In genomic region chr2:224016963-224017362, GRCh38 we compare ENCODE assay signal across 2 cellular contexts.
TF ChIP-seq lines count a peak whose summit lies in the region.

No MANE protein-coding gene starts in this region.

TF ChIP-seq in GM12878, 131 proteins besides CTCF, POLR2A, EP300 and RAD21:
- TF ChIP-seq, protein P1, sequence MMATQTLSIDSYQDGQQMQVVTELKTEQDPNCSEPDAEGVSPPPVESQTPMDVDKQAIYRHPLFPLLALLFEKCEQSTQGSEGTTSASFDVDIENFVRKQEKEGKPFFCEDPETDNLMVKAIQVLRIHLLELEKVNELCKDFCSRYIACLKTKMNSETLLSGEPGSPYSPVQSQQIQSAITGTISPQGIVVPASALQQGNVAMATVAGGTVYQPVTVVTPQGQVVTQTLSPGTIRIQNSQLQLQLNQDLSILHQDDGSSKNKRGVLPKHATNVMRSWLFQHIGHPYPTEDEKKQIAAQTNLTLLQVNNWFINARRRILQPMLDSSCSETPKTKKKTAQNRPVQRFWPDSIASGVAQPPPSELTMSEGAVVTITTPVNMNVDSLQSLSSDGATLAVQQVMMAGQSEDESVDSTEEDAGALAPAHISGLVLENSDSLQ (IDR thresholded peaks at IDR 0.05), result no peak
- TF ChIP-seq, protein P2, sequence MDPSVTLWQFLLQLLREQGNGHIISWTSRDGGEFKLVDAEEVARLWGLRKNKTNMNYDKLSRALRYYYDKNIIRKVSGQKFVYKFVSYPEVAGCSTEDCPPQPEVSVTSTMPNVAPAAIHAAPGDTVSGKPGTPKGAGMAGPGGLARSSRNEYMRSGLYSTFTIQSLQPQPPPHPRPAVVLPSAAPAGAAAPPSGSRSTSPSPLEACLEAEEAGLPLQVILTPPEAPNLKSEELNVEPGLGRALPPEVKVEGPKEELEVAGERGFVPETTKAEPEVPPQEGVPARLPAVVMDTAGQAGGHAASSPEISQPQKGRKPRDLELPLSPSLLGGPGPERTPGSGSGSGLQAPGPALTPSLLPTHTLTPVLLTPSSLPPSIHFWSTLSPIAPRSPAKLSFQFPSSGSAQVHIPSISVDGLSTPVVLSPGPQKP (IDR thresholded peaks at IDR 0.05; ENCODE audit: low read depth, low read length), result no peak
- TF ChIP-seq SMC3 (IDR thresholded peaks at IDR 0.05; ENCODE audit: borderline replicate concordance, low read length), result no peak
- no peak for TF ChIP-seq POLR2AphosphoS5 (IDR thresholded peaks at IDR 0.05; ENCODE audit: low read length)
- TF ChIP-seq ZBTB11 (CRISPR knock-in tag; IDR thresholded peaks at IDR 0.05), result no peak
- TF ChIP-seq HDGF (IDR thresholded peaks at IDR 0.05), result no peak
- TF ChIP-seq BCL3 (IDR thresholded peaks at IDR 0.05; ENCODE audit: borderline replicate concordance, insufficient read depth, low read depth, low read length, poor library complexity, severe bottlenecking), result no peak
- TF ChIP-seq, protein P3, sequence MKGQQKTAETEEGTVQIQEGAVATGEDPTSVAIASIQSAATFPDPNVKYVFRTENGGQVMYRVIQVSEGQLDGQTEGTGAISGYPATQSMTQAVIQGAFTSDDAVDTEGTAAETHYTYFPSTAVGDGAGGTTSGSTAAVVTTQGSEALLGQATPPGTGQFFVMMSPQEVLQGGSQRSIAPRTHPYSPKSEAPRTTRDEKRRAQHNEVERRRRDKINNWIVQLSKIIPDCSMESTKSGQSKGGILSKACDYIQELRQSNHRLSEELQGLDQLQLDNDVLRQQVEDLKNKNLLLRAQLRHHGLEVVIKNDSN (IDR thresholded peaks at IDR 0.05; ENCODE audit: borderline replicate concordance, extremely low read length, insufficient read depth, low read depth, low read length), result no peak
- TF ChIP-seq PAX5 (IDR thresholded peaks at IDR 0.05; ENCODE audit: borderline replicate concordance, low read depth, low read length), result no peak
- TF ChIP-seq IRF4 (IDR thresholded peaks at IDR 0.05; ENCODE audit: low read depth, low read length), result no peak
- no peak for TF ChIP-seq SKIL (IDR thresholded peaks at IDR 0.05; ENCODE audit: low read depth, poor library complexity, severe bottlenecking)

TF ChIP-seq in GM23338, 12 proteins besides CTCF, POLR2A, EP300 and RAD21:
- TF ChIP-seq, protein P4, sequence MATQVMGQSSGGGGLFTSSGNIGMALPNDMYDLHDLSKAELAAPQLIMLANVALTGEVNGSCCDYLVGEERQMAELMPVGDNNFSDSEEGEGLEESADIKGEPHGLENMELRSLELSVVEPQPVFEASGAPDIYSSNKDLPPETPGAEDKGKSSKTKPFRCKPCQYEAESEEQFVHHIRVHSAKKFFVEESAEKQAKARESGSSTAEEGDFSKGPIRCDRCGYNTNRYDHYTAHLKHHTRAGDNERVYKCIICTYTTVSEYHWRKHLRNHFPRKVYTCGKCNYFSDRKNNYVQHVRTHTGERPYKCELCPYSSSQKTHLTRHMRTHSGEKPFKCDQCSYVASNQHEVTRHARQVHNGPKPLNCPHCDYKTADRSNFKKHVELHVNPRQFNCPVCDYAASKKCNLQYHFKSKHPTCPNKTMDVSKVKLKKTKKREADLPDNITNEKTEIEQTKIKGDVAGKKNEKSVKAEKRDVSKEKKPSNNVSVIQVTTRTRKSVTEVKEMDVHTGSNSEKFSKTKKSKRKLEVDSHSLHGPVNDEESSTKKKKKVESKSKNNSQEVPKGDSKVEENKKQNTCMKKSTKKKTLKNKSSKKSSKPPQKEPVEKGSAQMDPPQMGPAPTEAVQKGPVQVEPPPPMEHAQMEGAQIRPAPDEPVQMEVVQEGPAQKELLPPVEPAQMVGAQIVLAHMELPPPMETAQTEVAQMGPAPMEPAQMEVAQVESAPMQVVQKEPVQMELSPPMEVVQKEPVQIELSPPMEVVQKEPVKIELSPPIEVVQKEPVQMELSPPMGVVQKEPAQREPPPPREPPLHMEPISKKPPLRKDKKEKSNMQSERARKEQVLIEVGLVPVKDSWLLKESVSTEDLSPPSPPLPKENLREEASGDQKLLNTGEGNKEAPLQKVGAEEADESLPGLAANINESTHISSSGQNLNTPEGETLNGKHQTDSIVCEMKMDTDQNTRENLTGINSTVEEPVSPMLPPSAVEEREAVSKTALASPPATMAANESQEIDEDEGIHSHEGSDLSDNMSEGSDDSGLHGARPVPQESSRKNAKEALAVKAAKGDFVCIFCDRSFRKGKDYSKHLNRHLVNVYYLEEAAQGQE (IDR thresholded peaks at IDR 0.05; ENCODE audit: unreplicated experiment), result no peak
- TF ChIP-seq CREB1 (CRISPR knock-in tag; IDR thresholded peaks at IDR 0.05; ENCODE audit: low read depth) (no peak), ZNF114 (CRISPR knock-in tag; IDR thresholded peaks at IDR 0.05) (no peak), ZNF331 (CRISPR knock-in tag; IDR thresholded peaks at IDR 0.05; ENCODE audit: low read depth) (no peak), EZH2 (IDR thresholded peaks at IDR 0.05; ENCODE audit: low read depth, unreplicated experiment) (no peak), POLR2AphosphoS5 (IDR thresholded peaks at IDR 0.05; ENCODE audit: low read depth) (no peak), NANOG (IDR thresholded peaks at IDR 0.05; ENCODE audit: borderline replicate concordance) (no peak)
TF ChIP-seq in GM23338: peak in this region for 0.
